Comparison of ENCODE assay signal across 33 cellular contexts in the genomic region with DNA sequence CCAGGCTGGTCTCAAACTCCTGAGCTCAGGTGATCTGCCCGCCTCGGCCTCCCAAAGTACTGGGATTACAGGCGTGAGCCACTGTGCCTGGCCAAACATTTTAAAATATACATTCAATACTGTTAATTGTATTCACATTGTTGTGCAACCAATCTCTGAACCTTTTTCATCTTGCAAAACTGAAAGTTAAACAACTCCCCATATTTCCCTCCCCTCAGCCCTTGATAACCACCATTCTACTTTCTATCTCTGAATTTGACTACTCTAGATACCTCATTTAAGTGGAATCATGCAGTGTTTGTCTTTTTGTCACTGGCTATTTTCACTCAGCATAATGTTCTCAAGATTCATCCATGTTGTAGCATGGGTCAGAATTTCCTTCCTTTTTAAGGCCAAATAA. TPM values are rescaled to one million over a fixed set of nuclear protein-coding genes. Genes with fewer than 3 reads are reported as not detected.
DNase-seq lines count a peak whose midpoint lies in the region; ATAC-seq and TF ChIP-seq lines count a peak whose summit lies in the region.
"Had no signal": no experiment of that assay in that cellular context is flagged by ENCODE, and none has a peak within 500 bp of the region (broad histone marks: within the 10 kb centered on the region; RNA-seq: fewer than 3 reads in every experiment).

No MANE protein-coding gene starts in this region.

- H3K27ac Mint-ChIP-seq in activated naive CD4-positive, alpha-beta T cell treated with anti-CD3 and anti-CD28 coated beads, Interleukin-2, amount 50 U/mL, for 24 hours: peak overlapping the region; percentile 48
- H3K27ac Mint-ChIP-seq: neural progenitor cell had no signal

- TF ChIP-seq CTCF in RWPE2 (IDR thresholded peaks at IDR 0.05; ENCODE audit: poor library complexity, severe bottlenecking): no peak

- H3K9me3 ChIP-seq in RWPE2 (ENCODE audit: severe bottlenecking): no peaks in the 10 kb centered on the region
- H3K9me3 ChIP-seq: Caco-2, esophagus muscularis mucosa, heart left ventricle, testis had no signal

- H3K27ac ChIP-seq in RWPE2 (ENCODE audit: poor library complexity, severe bottlenecking): peak overlapping the region; percentile 92
- peak overlapping the region; percentile 87 for H3K27ac ChIP-seq in epithelial cell of prostate
- H3K27ac ChIP-seq: brain microvascular endothelial cell, esophagus muscularis mucosa, heart left ventricle, neural progenitor cell, parathyroid adenoma, testis had no signal

- H3K36me3 ChIP-seq in RWPE2 (ENCODE audit: low read depth): peaks cover 13% of the 10 kb centered on the region
- H3K36me3 ChIP-seq: neural progenitor cell had no signal

- no peaks in the 10 kb centered on the region for H3K27me3 ChIP-seq in RWPE2 (ENCODE audit: insufficient read depth, poor library complexity, severe bottlenecking)
- H3K27me3 ChIP-seq: brain microvascular endothelial cell, esophagus muscularis mucosa, heart left ventricle, neural progenitor cell, testis had no signal

- no peak overlapping the region for H3K4me3 Mint-ChIP-seq in activated naive CD4-positive, alpha-beta T cell treated with anti-CD3 and anti-CD28 coated beads, Interleukin-2, amount 50 U/mL, for 24 hours
- H3K4me3 Mint-ChIP-seq: neural progenitor cell had no signal

- no peak overlapping the region for H3K4me3 ChIP-seq in RWPE2 (ENCODE audit: severe bottlenecking)
- H3K4me3 ChIP-seq: esophagus muscularis mucosa, heart left ventricle, neural progenitor cell, skin epidermis, testis had no signal

- DNase-seq in activated naive CD4-positive, alpha-beta T cell treated with anti-CD3 and anti-CD28 coated beads, Interleukin-2, amount 50 U/mL, for 16 hours: no peak
- no peak for DNase-seq in RWPE2 (ENCODE audit: low spot score)
- DNase-seq in epithelial cell of prostate (ENCODE audit: low read depth, low spot score): no peak
- no peak for DNase-seq in SK-N-DZ (ENCODE audit: low spot score)
- no peak for DNase-seq in NCI-H446 (lab: John Stamatoyannopoulos, UW)
- DNase-seq: activated CD4-positive, alpha-beta T cell treated with anti-CD3 and anti-CD28 coated beads, Interleukin-2, amount 50 U/mL, for 1 hour; activated CD8-positive, alpha-beta memory T cell treated with anti-CD3 and anti-CD28 coated beads, Interleukin-2, amount 50 U/mL, for 4 hours; activated gamma-delta T cell; amygdala; brain microvascular endothelial cell; Caco-2; DMS79; foreskin fibroblast; heart left ventricle; kidney; left ventricle myocardium superior; mesendoderm; NCI-H1092 treated with DMSO at 0.1 percent for 48 hours; NCI-H1930; NCI-H2171 treated with DMSO at 0.1 percent for 48 hours; NCI-H510A treated with DMSO at 0.1 percent for 48 hours; PC-3; retina; Right ventricle myocardium superior; stimulated activated naive CD4-positive, alpha-beta T cell treated with Interleukin-2 at 50 U/mL for 16 hours; testis had no signal

- H3K4me1 Mint-ChIP-seq in activated naive CD4-positive, alpha-beta T cell treated with anti-CD3 and anti-CD28 coated beads, Interleukin-2, amount 50 U/mL, for 24 hours: peaks cover 49% of the 10 kb centered on the region

- peaks cover 31% of the 10 kb centered on the region for H3K4me1 ChIP-seq in RWPE2 (ENCODE audit: insufficient read depth, poor library complexity, severe bottlenecking)

- peaks cover 8% of the 10 kb centered on the region for H3K36me3 Mint-ChIP-seq in activated naive CD4-positive, alpha-beta T cell treated with anti-CD3 and anti-CD28 coated beads, Interleukin-2, amount 50 U/mL, for 24 hours

- ATAC-seq in GM18498 (IDR thresholded peaks at IDR 0.05; ENCODE audit: unreplicated experiment): peak; percentile 31
- no peak for ATAC-seq in RWPE2 (ENCODE audit: low read depth)
- ATAC-seq in GM21447 (IDR thresholded peaks at IDR 0.05; ENCODE audit: unreplicated experiment): no peak
- ATAC-seq: heart left ventricle, left ventricle myocardium superior, PC-3 had no signal

- no peaks in the 10 kb centered on the region for H3K9me3 Mint-ChIP-seq in activated naive CD4-positive, alpha-beta T cell treated with anti-CD3 and anti-CD28 coated beads, Interleukin-2, amount 50 U/mL, for 24 hours
- H3K9me3 Mint-ChIP-seq: neural progenitor cell had no signal

- H3K27me3 Mint-ChIP-seq in activated naive CD4-positive, alpha-beta T cell treated with anti-CD3 and anti-CD28 coated beads, Interleukin-2, amount 50 U/mL, for 24 hours: no peaks in the 10 kb centered on the region

RNA-seq across cellular contexts. Expression of gene HMCES, which starts 30.0 kb away (rescaled TPM):
- 17.6 and 26.8 TPM in 2 replicates for polyA plus RNA-seq in SK-N-DZ (2014; cell fraction: cytosol; rRNA removed)
- 15.1 and 20.6 TPM in 2 replicates for polyA plus RNA-seq in SK-N-DZ (2014; cell fraction: nucleus; rRNA removed)

RNA-seq across cellular contexts. Expression of gene COPG1, which starts 59.2 kb away (rescaled TPM):
- 82.5 and 83.5 TPM in 2 replicates for polyA plus RNA-seq in SK-N-DZ (2014; cell fraction: cytosol; rRNA removed)
- polyA plus RNA-seq in SK-N-DZ (2014; cell fraction: nucleus; rRNA removed): 72.4 and 88.3 TPM in 2 replicates
